In genomic region chrX:13074297-13075262, GRCh38 we compare ENCODE assay signal across 1 cellular context.
TF ChIP-seq lines count a peak whose summit lies in the region.

No MANE protein-coding gene starts in this region.

TF ChIP-seq in K562, 482 proteins besides CTCF, POLR2A, EP300 and RAD21 (continued from another document):
- TF ChIP-seq, protein P1, sequence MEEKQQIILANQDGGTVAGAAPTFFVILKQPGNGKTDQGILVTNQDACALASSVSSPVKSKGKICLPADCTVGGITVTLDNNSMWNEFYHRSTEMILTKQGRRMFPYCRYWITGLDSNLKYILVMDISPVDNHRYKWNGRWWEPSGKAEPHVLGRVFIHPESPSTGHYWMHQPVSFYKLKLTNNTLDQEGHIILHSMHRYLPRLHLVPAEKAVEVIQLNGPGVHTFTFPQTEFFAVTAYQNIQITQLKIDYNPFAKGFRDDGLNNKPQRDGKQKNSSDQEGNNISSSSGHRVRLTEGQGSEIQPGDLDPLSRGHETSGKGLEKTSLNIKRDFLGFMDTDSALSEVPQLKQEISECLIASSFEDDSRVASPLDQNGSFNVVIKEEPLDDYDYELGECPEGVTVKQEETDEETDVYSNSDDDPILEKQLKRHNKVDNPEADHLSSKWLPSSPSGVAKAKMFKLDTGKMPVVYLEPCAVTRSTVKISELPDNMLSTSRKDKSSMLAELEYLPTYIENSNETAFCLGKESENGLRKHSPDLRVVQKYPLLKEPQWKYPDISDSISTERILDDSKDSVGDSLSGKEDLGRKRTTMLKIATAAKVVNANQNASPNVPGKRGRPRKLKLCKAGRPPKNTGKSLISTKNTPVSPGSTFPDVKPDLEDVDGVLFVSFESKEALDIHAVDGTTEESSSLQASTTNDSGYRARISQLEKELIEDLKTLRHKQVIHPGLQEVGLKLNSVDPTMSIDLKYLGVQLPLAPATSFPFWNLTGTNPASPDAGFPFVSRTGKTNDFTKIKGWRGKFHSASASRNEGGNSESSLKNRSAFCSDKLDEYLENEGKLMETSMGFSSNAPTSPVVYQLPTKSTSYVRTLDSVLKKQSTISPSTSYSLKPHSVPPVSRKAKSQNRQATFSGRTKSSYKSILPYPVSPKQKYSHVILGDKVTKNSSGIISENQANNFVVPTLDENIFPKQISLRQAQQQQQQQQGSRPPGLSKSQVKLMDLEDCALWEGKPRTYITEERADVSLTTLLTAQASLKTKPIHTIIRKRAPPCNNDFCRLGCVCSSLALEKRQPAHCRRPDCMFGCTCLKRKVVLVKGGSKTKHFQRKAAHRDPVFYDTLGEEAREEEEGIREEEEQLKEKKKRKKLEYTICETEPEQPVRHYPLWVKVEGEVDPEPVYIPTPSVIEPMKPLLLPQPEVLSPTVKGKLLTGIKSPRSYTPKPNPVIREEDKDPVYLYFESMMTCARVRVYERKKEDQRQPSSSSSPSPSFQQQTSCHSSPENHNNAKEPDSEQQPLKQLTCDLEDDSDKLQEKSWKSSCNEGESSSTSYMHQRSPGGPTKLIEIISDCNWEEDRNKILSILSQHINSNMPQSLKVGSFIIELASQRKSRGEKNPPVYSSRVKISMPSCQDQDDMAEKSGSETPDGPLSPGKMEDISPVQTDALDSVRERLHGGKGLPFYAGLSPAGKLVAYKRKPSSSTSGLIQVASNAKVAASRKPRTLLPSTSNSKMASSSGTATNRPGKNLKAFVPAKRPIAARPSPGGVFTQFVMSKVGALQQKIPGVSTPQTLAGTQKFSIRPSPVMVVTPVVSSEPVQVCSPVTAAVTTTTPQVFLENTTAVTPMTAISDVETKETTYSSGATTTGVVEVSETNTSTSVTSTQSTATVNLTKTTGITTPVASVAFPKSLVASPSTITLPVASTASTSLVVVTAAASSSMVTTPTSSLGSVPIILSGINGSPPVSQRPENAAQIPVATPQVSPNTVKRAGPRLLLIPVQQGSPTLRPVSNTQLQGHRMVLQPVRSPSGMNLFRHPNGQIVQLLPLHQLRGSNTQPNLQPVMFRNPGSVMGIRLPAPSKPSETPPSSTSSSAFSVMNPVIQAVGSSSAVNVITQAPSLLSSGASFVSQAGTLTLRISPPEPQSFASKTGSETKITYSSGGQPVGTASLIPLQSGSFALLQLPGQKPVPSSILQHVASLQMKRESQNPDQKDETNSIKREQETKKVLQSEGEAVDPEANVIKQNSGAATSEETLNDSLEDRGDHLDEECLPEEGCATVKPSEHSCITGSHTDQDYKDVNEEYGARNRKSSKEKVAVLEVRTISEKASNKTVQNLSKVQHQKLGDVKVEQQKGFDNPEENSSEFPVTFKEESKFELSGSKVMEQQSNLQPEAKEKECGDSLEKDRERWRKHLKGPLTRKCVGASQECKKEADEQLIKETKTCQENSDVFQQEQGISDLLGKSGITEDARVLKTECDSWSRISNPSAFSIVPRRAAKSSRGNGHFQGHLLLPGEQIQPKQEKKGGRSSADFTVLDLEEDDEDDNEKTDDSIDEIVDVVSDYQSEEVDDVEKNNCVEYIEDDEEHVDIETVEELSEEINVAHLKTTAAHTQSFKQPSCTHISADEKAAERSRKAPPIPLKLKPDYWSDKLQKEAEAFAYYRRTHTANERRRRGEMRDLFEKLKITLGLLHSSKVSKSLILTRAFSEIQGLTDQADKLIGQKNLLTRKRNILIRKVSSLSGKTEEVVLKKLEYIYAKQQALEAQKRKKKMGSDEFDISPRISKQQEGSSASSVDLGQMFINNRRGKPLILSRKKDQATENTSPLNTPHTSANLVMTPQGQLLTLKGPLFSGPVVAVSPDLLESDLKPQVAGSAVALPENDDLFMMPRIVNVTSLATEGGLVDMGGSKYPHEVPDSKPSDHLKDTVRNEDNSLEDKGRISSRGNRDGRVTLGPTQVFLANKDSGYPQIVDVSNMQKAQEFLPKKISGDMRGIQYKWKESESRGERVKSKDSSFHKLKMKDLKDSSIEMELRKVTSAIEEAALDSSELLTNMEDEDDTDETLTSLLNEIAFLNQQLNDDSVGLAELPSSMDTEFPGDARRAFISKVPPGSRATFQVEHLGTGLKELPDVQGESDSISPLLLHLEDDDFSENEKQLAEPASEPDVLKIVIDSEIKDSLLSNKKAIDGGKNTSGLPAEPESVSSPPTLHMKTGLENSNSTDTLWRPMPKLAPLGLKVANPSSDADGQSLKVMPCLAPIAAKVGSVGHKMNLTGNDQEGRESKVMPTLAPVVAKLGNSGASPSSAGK (IDR thresholded peaks at IDR 0.05) = peak; percentile 35; the same call in 1 of the 2 replicates
- no peak for TF ChIP-seq JUND (IDR thresholded peaks at IDR 0.05; ENCODE audit: borderline replicate concordance, low read depth, low read length)
- TF ChIP-seq JUND (tag; IDR thresholded peaks at IDR 0.05; ENCODE audit: borderline replicate concordance, low read depth, low read length) = 0 out of 3 replicates have a peak, but pooled peaks have one; percentile 16
- TF ChIP-seq, protein P2, sequence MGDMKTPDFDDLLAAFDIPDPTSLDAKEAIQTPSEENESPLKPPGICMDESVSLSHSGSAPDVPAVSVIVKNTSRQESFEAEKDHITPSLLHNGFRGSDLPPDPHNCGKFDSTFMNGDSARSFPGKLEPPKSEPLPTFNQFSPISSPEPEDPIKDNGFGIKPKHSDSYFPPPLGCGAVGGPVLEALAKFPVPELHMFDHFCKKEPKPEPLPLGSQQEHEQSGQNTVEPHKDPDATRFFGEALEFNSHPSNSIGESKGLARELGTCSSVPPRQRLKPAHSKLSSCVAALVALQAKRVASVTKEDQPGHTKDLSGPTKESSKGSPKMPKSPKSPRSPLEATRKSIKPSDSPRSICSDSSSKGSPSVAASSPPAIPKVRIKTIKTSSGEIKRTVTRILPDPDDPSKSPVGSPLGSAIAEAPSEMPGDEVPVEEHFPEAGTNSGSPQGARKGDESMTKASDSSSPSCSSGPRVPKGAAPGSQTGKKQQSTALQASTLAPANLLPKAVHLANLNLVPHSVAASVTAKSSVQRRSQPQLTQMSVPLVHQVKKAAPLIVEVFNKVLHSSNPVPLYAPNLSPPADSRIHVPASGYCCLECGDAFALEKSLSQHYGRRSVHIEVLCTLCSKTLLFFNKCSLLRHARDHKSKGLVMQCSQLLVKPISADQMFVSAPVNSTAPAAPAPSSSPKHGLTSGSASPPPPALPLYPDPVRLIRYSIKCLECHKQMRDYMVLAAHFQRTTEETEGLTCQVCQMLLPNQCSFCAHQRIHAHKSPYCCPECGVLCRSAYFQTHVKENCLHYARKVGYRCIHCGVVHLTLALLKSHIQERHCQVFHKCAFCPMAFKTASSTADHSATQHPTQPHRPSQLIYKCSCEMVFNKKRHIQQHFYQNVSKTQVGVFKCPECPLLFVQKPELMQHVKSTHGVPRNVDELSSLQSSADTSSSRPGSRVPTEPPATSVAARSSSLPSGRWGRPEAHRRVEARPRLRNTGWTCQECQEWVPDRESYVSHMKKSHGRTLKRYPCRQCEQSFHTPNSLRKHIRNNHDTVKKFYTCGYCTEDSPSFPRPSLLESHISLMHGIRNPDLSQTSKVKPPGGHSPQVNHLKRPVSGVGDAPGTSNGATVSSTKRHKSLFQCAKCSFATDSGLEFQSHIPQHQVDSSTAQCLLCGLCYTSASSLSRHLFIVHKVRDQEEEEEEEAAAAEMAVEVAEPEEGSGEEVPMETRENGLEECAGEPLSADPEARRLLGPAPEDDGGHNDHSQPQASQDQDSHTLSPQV (IDR thresholded peaks at IDR 0.05) = peak; percentile 49; the same call in 1 of the 2 replicates
- peak; percentile 61 for TF ChIP-seq HMBOX1 (IDR thresholded peaks at IDR 0.05)
- no peak for TF ChIP-seq CC2D1A (IDR thresholded peaks at IDR 0.05)
- TF ChIP-seq SNIP1 (IDR thresholded peaks at IDR 0.05; ENCODE audit: low read depth) = no peak
- no peak for TF ChIP-seq HES1 (IDR thresholded peaks at IDR 0.05; ENCODE audit: low read depth)
- TF ChIP-seq L3MBTL2 (IDR thresholded peaks at IDR 0.05) = peak; percentile 34; the same call in 1 of the 2 replicates
- no peak for TF ChIP-seq STAT6 (CRISPR knock-in tag; IDR thresholded peaks at IDR 0.05)
- peak; percentile 21; the same call in 1 of the 2 replicates for TF ChIP-seq NFE2L1 (tag; IDR thresholded peaks at IDR 0.05; ENCODE audit: borderline replicate concordance, low read depth)
- TF ChIP-seq NFE2 (IDR thresholded peaks at IDR 0.05; ENCODE audit: low read depth) = peak; percentile 66
- no peak for TF ChIP-seq PHTF2 (CRISPR knock-in tag; IDR thresholded peaks at IDR 0.05)
TF ChIP-seq in K562: peak in this region for 10.
